1 cellular context compared by ENCODE assay signal in the genomic region with DNA sequence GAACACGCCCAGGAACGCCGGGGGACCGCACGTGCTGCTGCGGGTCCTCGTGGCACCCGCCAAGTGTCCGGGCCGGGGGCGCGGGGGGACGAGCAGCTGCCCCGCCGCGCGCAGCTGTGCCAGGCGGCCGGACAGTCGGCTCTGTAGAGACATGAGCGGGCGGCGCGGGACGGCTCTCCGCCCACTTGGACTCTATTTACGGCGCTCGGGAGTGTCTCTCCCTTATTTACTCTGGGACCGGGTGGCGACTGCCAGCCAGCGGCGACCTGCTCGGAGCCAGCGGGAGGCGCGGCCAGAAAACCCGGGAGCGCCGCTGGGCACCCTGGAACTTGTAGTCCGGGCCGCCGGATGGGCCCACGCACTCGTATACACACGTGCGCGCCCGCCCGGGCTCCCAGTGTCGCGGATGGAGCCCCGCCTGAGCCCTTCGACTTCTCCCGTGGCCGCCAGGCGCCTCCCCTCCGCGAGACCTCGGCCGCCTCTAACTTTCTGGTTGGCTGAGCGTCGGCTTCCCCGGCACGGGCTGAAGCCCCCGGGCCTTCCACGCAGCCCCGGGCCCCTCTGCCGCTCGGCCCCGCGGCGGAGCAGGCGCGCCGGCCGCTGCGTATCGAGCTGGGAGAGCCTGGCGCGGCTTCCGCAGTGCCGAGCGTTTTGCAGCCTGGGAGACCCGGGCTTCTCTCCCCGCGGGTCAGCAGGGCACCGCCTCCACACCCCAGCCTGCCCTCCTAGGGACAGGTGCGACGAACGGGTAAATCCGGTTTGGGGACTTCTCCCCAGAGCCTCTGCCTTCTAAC.
TF ChIP-seq lines count a peak whose summit lies in the region.

A gene with protein sequence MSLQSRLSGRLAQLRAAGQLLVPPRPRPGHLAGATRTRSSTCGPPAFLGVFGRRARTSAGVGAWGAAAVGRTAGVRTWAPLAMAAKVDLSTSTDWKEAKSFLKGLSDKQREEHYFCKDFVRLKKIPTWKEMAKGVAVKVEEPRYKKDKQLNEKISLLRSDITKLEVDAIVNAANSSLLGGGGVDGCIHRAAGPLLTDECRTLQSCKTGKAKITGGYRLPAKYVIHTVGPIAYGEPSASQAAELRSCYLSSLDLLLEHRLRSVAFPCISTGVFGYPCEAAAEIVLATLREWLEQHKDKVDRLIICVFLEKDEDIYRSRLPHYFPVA (minus strand): TSS at position 272 of the 794 bp plus-strand sequence. CDS start 119 bp downstream, at position 153.

TF ChIP-seq in GM12878, 131 proteins besides CTCF, POLR2A, EP300 and RAD21 (continued from another document and continues in another):
- TF ChIP-seq, protein P1, sequence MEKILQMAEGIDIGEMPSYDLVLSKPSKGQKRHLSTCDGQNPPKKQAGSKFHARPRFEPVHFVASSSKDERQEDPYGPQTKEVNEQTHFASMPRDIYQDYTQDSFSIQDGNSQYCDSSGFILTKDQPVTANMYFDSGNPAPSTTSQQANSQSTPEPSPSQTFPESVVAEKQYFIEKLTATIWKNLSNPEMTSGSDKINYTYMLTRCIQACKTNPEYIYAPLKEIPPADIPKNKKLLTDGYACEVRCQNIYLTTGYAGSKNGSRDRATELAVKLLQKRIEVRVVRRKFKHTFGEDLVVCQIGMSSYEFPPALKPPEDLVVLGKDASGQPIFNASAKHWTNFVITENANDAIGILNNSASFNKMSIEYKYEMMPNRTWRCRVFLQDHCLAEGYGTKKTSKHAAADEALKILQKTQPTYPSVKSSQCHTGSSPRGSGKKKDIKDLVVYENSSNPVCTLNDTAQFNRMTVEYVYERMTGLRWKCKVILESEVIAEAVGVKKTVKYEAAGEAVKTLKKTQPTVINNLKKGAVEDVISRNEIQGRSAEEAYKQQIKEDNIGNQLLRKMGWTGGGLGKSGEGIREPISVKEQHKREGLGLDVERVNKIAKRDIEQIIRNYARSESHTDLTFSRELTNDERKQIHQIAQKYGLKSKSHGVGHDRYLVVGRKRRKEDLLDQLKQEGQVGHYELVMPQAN (conservative IDR thresholded peaks at IDR 0.05): peak; percentile 54
- TF ChIP-seq TCF3 (IDR thresholded peaks at IDR 0.05; ENCODE audit: borderline replicate concordance, insufficient read depth, low read depth, low read length) (no peak), TAF1 (IDR thresholded peaks at IDR 0.05; ENCODE audit: borderline replicate concordance, low read depth, low read length) (no peak), SREBF1 (IDR thresholded peaks at IDR 0.05; ENCODE audit: low read length) (0 out of 2 replicates have a peak, but pooled peaks have one; percentile 7), IKZF1 (conservative IDR thresholded peaks at IDR 0.05) (peak; percentile 91), SMARCA5 (IDR thresholded peaks at IDR 0.05) (peak; percentile 97), ZBED1 (IDR thresholded peaks at IDR 0.05; ENCODE audit: borderline replicate concordance) (no peak), GATAD2B (conservative IDR thresholded peaks at IDR 0.05; ENCODE audit: low read depth) (peak; percentile 83), SMAD1 (IDR thresholded peaks at IDR 0.05; ENCODE audit: low read depth, partially characterized antibody) (no peak), RB1 (IDR thresholded peaks at IDR 0.05; ENCODE audit: borderline replicate concordance) (peak; percentile 51; the same call in 1 of the 2 replicates), HCFC1 (IDR thresholded peaks at IDR 0.05; ENCODE audit: low read length) (peak; percentile 83), NR2C1 (IDR thresholded peaks at IDR 0.05) (0 out of 2 replicates have a peak, but pooled peaks have one; percentile 35), MEF2B (IDR thresholded peaks at IDR 0.05; ENCODE audit: partially characterized antibody, poor library complexity, severe bottlenecking) (peak; percentile 16), LARP7 (IDR thresholded peaks at IDR 0.05) (peak; percentile 76), DPF2 (IDR thresholded peaks at IDR 0.05) (0 out of 2 replicates have a peak, but pooled peaks have one; percentile 46)
- TF ChIP-seq, protein P2, sequence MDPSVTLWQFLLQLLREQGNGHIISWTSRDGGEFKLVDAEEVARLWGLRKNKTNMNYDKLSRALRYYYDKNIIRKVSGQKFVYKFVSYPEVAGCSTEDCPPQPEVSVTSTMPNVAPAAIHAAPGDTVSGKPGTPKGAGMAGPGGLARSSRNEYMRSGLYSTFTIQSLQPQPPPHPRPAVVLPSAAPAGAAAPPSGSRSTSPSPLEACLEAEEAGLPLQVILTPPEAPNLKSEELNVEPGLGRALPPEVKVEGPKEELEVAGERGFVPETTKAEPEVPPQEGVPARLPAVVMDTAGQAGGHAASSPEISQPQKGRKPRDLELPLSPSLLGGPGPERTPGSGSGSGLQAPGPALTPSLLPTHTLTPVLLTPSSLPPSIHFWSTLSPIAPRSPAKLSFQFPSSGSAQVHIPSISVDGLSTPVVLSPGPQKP (IDR thresholded peaks at IDR 0.05; ENCODE audit: low read depth, low read length): 0 out of 2 replicates have a peak, but pooled peaks have one; percentile 10
- TF ChIP-seq, protein P3, sequence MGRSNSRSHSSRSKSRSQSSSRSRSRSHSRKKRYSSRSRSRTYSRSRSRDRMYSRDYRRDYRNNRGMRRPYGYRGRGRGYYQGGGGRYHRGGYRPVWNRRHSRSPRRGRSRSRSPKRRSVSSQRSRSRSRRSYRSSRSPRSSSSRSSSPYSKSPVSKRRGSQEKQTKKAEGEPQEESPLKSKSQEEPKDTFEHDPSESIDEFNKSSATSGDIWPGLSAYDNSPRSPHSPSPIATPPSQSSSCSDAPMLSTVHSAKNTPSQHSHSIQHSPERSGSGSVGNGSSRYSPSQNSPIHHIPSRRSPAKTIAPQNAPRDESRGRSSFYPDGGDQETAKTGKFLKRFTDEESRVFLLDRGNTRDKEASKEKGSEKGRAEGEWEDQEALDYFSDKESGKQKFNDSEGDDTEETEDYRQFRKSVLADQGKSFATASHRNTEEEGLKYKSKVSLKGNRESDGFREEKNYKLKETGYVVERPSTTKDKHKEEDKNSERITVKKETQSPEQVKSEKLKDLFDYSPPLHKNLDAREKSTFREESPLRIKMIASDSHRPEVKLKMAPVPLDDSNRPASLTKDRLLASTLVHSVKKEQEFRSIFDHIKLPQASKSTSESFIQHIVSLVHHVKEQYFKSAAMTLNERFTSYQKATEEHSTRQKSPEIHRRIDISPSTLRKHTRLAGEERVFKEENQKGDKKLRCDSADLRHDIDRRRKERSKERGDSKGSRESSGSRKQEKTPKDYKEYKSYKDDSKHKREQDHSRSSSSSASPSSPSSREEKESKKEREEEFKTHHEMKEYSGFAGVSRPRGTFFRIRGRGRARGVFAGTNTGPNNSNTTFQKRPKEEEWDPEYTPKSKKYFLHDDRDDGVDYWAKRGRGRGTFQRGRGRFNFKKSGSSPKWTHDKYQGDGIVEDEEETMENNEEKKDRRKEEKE (IDR thresholded peaks at IDR 0.05): no peak
- TF ChIP-seq, protein P4, sequence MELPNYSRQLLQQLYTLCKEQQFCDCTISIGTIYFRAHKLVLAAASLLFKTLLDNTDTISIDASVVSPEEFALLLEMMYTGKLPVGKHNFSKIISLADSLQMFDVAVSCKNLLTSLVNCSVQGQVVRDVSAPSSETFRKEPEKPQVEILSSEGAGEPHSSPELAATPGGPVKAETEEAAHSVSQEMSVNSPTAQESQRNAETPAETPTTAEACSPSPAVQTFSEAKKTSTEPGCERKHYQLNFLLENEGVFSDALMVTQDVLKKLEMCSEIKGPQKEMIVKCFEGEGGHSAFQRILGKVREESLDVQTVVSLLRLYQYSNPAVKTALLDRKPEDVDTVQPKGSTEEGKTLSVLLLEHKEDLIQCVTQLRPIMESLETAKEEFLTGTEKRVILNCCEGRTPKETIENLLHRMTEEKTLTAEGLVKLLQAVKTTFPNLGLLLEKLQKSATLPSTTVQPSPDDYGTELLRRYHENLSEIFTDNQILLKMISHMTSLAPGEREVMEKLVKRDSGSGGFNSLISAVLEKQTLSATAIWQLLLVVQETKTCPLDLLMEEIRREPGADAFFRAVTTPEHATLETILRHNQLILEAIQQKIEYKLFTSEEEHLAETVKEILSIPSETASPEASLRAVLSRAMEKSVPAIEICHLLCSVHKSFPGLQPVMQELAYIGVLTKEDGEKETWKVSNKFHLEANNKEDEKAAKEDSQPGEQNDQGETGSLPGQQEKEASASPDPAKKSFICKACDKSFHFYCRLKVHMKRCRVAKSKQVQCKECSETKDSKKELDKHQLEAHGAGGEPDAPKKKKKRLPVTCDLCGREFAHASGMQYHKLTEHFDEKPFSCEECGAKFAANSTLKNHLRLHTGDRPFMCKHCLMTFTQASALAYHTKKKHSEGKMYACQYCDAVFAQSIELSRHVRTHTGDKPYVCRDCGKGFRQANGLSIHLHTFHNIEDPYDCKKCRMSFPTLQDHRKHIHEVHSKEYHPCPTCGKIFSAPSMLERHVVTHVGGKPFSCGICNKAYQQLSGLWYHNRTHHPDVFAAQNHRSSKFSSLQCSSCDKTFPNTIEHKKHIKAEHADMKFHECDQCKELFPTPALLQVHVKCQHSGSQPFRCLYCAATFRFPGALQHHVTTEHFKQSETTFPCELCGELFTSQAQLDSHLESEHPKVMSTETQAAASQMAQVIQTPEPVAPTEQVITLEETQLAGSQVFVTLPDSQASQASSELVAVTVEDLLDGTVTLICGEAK (IDR thresholded peaks at IDR 0.05; ENCODE audit: borderline replicate concordance): no peak
- TF ChIP-seq, protein P5, sequence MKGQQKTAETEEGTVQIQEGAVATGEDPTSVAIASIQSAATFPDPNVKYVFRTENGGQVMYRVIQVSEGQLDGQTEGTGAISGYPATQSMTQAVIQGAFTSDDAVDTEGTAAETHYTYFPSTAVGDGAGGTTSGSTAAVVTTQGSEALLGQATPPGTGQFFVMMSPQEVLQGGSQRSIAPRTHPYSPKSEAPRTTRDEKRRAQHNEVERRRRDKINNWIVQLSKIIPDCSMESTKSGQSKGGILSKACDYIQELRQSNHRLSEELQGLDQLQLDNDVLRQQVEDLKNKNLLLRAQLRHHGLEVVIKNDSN (IDR thresholded peaks at IDR 0.05; ENCODE audit: borderline replicate concordance, extremely low read length, insufficient read depth, low read depth, low read length): peak; percentile 32
- TF ChIP-seq, protein P6, sequence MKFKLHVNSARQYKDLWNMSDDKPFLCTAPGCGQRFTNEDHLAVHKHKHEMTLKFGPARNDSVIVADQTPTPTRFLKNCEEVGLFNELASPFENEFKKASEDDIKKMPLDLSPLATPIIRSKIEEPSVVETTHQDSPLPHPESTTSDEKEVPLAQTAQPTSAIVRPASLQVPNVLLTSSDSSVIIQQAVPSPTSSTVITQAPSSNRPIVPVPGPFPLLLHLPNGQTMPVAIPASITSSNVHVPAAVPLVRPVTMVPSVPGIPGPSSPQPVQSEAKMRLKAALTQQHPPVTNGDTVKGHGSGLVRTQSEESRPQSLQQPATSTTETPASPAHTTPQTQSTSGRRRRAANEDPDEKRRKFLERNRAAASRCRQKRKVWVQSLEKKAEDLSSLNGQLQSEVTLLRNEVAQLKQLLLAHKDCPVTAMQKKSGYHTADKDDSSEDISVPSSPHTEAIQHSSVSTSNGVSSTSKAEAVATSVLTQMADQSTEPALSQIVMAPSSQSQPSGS (IDR thresholded peaks at IDR 0.05; ENCODE audit: low read length): no peak
- TF ChIP-seq, protein P7, sequence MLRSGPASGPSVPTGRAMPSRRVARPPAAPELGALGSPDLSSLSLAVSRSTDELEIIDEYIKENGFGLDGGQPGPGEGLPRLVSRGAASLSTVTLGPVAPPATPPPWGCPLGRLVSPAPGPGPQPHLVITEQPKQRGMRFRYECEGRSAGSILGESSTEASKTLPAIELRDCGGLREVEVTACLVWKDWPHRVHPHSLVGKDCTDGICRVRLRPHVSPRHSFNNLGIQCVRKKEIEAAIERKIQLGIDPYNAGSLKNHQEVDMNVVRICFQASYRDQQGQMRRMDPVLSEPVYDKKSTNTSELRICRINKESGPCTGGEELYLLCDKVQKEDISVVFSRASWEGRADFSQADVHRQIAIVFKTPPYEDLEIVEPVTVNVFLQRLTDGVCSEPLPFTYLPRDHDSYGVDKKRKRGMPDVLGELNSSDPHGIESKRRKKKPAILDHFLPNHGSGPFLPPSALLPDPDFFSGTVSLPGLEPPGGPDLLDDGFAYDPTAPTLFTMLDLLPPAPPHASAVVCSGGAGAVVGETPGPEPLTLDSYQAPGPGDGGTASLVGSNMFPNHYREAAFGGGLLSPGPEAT (IDR thresholded peaks at IDR 0.05; ENCODE audit: low read depth): no peak
- TF ChIP-seq, protein P8, sequence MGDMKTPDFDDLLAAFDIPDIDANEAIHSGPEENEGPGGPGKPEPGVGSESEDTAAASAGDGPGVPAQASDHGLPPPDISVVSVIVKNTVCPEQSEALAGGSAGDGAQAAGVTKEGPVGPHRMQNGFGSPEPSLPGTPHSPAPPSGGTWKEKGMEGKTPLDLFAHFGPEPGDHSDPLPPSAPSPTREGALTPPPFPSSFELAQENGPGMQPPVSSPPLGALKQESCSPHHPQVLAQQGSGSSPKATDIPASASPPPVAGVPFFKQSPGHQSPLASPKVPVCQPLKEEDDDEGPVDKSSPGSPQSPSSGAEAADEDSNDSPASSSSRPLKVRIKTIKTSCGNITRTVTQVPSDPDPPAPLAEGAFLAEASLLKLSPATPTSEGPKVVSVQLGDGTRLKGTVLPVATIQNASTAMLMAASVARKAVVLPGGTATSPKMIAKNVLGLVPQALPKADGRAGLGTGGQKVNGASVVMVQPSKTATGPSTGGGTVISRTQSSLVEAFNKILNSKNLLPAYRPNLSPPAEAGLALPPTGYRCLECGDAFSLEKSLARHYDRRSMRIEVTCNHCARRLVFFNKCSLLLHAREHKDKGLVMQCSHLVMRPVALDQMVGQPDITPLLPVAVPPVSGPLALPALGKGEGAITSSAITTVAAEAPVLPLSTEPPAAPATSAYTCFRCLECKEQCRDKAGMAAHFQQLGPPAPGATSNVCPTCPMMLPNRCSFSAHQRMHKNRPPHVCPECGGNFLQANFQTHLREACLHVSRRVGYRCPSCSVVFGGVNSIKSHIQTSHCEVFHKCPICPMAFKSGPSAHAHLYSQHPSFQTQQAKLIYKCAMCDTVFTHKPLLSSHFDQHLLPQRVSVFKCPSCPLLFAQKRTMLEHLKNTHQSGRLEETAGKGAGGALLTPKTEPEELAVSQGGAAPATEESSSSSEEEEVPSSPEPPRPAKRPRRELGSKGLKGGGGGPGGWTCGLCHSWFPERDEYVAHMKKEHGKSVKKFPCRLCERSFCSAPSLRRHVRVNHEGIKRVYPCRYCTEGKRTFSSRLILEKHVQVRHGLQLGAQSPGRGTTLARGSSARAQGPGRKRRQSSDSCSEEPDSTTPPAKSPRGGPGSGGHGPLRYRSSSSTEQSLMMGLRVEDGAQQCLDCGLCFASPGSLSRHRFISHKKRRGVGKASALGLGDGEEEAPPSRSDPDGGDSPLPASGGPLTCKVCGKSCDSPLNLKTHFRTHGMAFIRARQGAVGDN (IDR thresholded peaks at IDR 0.05): peak; percentile 45; the same call in 1 of the 2 replicates
- TF ChIP-seq, protein P9, sequence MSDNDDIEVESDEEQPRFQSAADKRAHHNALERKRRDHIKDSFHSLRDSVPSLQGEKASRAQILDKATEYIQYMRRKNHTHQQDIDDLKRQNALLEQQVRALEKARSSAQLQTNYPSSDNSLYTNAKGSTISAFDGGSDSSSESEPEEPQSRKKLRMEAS (IDR thresholded peaks at IDR 0.05; ENCODE audit: low read depth, low read length): peak; percentile 73
- TF ChIP-seq, protein P10, sequence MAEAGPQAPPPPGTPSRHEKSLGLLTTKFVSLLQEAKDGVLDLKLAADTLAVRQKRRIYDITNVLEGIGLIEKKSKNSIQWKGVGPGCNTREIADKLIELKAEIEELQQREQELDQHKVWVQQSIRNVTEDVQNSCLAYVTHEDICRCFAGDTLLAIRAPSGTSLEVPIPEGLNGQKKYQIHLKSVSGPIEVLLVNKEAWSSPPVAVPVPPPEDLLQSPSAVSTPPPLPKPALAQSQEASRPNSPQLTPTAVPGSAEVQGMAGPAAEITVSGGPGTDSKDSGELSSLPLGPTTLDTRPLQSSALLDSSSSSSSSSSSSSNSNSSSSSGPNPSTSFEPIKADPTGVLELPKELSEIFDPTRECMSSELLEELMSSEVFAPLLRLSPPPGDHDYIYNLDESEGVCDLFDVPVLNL (IDR thresholded peaks at IDR 0.05; ENCODE audit: low read depth, low read length): 0 out of 2 replicates have a peak, but pooled peaks have one; percentile 12
